Comparison of ENCODE assay signal across 24 cellular contexts in the genomic region with DNA sequence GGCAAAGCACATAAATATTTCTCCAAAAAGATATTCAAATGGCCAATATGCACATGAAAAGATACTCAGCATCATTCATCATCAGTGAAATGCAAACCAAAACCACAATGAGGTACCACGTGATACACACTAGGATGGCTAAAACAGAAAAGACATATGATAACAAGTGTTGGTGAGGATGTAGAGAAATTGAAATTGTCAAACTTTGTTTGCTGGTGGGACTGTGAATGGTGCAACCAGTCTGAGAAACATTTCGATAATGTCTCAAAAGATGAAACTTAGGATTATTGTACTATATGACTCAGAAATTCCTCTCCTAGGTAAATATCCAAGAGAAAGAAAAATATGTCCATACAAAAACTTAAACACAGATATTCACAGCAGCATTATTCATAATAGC.
"Had no signal": no experiment of that assay in that cellular context is flagged by ENCODE, and none has a peak within 500 bp of the region (broad histone marks: within the 10 kb centered on the region; RNA-seq: fewer than 3 reads in every experiment).

No MANE protein-coding gene starts in this region.

- H3K27ac ChIP-seq: left ventricle myocardium inferior, ovary, right atrium auricular region, skin epidermis, stomach, testis, thyroid gland, transverse colon, upper lobe of left lung, vagina had no signal

- H3K36me3 ChIP-seq: left ventricle myocardium inferior, ovary, right atrium auricular region, stomach, thyroid gland, transverse colon, upper lobe of left lung, vagina had no signal

- H3K4me1 ChIP-seq: stomach, thyroid gland had no signal

- DNase-seq: hippocampal formation; islet precursor cell; left ventricle myocardium inferior; mesendoderm; mucosa of descending colon; naive thymus-derived CD4-positive, alpha-beta T cell; ovary; stimulated activated CD4-positive, alpha-beta T cell treated with anti-CD3 and anti-CD28 coated beads, Interleukin-12 subunit alpha, Interleukin-12 subunit beta, amount 100 ng/mL, for 4 hours; stimulated activated CD4-positive, alpha-beta T cell treated with anti-CD3 and anti-CD28 coated beads, Interleukin-15, amount 100 ng/mL, for 24 hours; stimulated activated CD4-positive, alpha-beta T cell treated with anti-CD3 and anti-CD28 coated beads, Interleukin-2, amount 100 ng/mL, for 24 hours; stimulated activated CD4-positive, alpha-beta T cell treated with anti-CD3 and anti-CD28 coated beads, Interleukin-4, amount 100 ng/mL, for 1 hour; stimulated activated naive B cell treated with anti-CD40 and anti-IgM and Interleukin-4, amounts not matched to agents 10 μg/mL and 1 μg/mL and 100 μg/mL, for 72 hours; stimulated activated naive CD8-positive, alpha-beta T cell treated with anti-CD3 and anti-CD28 coated beads, Interleukin-15, Interleukin-2, amounts not matched to agents 100 U/mL and 50 U/mL, for 24 hours; stomach; testis; thyroid gland; transverse colon; upper lobe of left lung had no signal

- H3K9me3 ChIP-seq: left ventricle myocardium inferior, mucosa of descending colon, ovary, right atrium auricular region, stomach, testis, thyroid gland, transverse colon, upper lobe of left lung, vagina had no signal

- H3K4me3 ChIP-seq: left ventricle myocardium inferior, lung, mucosa of descending colon, ovary, right atrium auricular region, skin epidermis, stomach, testis, thyroid gland, transverse colon, upper lobe of left lung, vagina had no signal

- ATAC-seq: mucosa of descending colon; naive thymus-derived CD4-positive, alpha-beta T cell; natural killer cell treated with Interleukin-12 subunit alpha and Interleukin-12 subunit beta and Interleukin-15 and Interleukin-18, amount 100 ng/mL, for 72 hours; sciatic nerve; stimulated activated naive B cell treated with anti-CD40 and anti-IgM and Interleukin-4, amounts not matched to agents 10 μg/mL and 1 μg/mL and 100 μg/mL, for 72 hours; stimulated activated naive CD8-positive, alpha-beta T cell treated with anti-CD3 and anti-CD28 coated beads, Interleukin-15, Interleukin-2, amounts not matched to agents 100 U/mL and 50 U/mL, for 24 hours had no signal

- H3K27me3 ChIP-seq: ovary, right atrium auricular region, stomach, testis, thyroid gland, transverse colon, upper lobe of left lung, vagina had no signal
